Comparison of ENCODE assay signal across 17 cellular contexts in the genomic region with DNA sequence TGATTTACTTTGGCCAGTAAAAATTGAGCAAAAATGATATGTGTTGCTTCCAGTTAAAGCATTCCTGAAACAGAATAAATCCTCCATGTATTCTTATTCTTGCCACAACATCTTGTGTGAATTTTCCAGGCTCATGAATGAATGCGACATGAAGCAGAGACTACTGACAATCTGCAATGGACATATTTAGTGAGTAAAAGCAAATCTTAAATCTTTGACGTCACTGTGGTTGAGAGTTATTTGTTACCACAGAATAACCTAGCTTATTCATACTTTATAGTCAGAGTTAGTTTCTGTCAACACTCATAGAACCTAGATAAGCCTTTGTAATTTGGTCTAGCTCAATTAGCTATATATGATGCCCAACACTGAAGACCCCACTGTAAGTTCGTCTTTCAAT.
DNase-seq lines count a peak whose midpoint lies in the region; ATAC-seq, FAIRE-seq and TF ChIP-seq lines count a peak whose summit lies in the region.
"Had no signal": no experiment of that assay in that cellular context is flagged by ENCODE, and none has a peak within 500 bp of the region (broad histone marks: within the 10 kb centered on the region; RNA-seq: fewer than 3 reads in every experiment).

No MANE protein-coding gene starts in this region.

- no TSS peak for BruUV-seq in HepG2 (replicated peaks; lab: Mats Ljungman, UMichigan)

- no peak for TF ChIP-seq RAD21 in HepG2 (CRISPR knock-in tag; IDR thresholded peaks at IDR 0.05)

- no peaks in the 10 kb centered on the region for H3K9me3 ChIP-seq in HepG2 (ENCODE audit: low read length)
- H3K9me3 ChIP-seq in right lobe of liver = no peaks in the 10 kb centered on the region
- H3K9me3 ChIP-seq: BLaER1 treated with 17β-estradiol and CSF1 and Interleukin-3, amounts not matched to agents 10 nM and 100 nM had no signal

- no peaks in the 10 kb centered on the region for H3K4me1 Mint-ChIP-seq in activated T-helper 17 cell treated with anti-CD3 and anti-CD28 coated beads, Interleukin-2, amount 50 U/mL, for 72 hours
- H3K4me1 Mint-ChIP-seq in immature natural killer cell = no peaks in the 10 kb centered on the region
- H3K4me1 Mint-ChIP-seq: CD4-positive, CD25-positive, alpha-beta regulatory T cell; H9 had no signal

- H3K4me3 Mint-ChIP-seq in activated T-helper 17 cell treated with anti-CD3 and anti-CD28 coated beads, Interleukin-2, amount 50 U/mL, for 72 hours = no peak overlapping the region
- H3K4me3 Mint-ChIP-seq in immature natural killer cell = no peak overlapping the region
- H3K4me3 Mint-ChIP-seq: CD4-positive, CD25-positive, alpha-beta regulatory T cell; H9 had no signal

- no peak overlapping the region for H3K27ac ChIP-seq in HepG2 (ENCODE audit: extremely low read length, insufficient read depth, low read length)
- no peak overlapping the region for H3K27ac ChIP-seq in right lobe of liver
- H3K27ac ChIP-seq in brain microvascular endothelial cell = no peak overlapping the region
- H3K27ac ChIP-seq: 22Rv1; BLaER1 treated with 17β-estradiol and CSF1 and Interleukin-3, amounts not matched to agents 10 nM and 100 nM had no signal

- POLR2A ChIA-PET in HepG2 (lab: Yijun Ruan, JAX) = no interaction called here

- H3K27ac Mint-ChIP-seq in activated T-helper 17 cell treated with anti-CD3 and anti-CD28 coated beads, Interleukin-2, amount 50 U/mL, for 72 hours = no peak overlapping the region
- H3K27ac Mint-ChIP-seq in immature natural killer cell = no peak overlapping the region
- H3K27ac Mint-ChIP-seq: CD4-positive, CD25-positive, alpha-beta regulatory T cell had no signal

- peaks cover 13% of the 10 kb centered on the region for H3K9me3 Mint-ChIP-seq in activated T-helper 17 cell treated with anti-CD3 and anti-CD28 coated beads, Interleukin-2, amount 50 U/mL, for 72 hours
- H3K9me3 Mint-ChIP-seq in immature natural killer cell = peaks cover 0 to 23% (median 13%) of the 10 kb centered on the region in 6 donors
- H3K9me3 Mint-ChIP-seq: H9 had no signal

- intact Hi-C loops in HepG2 (cut with micrococcal nuclease; ENCODE audit: unreplicated experiment) = no loop called here
- intact Hi-C loops in right lobe of liver (cut with DNase I) = no loop called here

- CTCF ChIA-PET in HepG2 (lab: Yijun Ruan, JAX; ENCODE audit: low intra/inter-chr PET ratio, low total read pairs) = no interaction called here

- H3K4me1 ChIP-seq in HepG2 (ENCODE audit: insufficient read depth, low read length) (no peaks in the 10 kb centered on the region), right lobe of liver (no peaks in the 10 kb centered on the region)
- H3K4me1 ChIP-seq: BLaER1 treated with 17β-estradiol and CSF1 and Interleukin-3, amounts not matched to agents 10 nM and 100 nM had no signal

- H4K20me1 ChIP-seq in HepG2 (ENCODE audit: insufficient read depth, low read length) = no peaks in the 10 kb centered on the region
- H4K20me1 ChIP-seq: BLaER1 treated with 17β-estradiol and CSF1 and Interleukin-3, amounts not matched to agents 10 nM and 100 nM had no signal

- H3K27me3 ChIP-seq in HepG2 (ENCODE audit: control insufficient read depth in 1 of 2, insufficient read depth in 2 of 2, low read length in 2 of 2) (no peaks in the 10 kb centered on the region), right lobe of liver (no peaks in the 10 kb centered on the region), brain microvascular endothelial cell (replicated peaks) (no peaks in the 10 kb centered on the region)
- H3K27me3 ChIP-seq: BLaER1 treated with 17β-estradiol and CSF1 and Interleukin-3, amounts not matched to agents 10 nM and 100 nM had no signal

- in situ Hi-C loops in HepG2 (cut with HindIII; ENCODE audit: extremely low pct_ligation_motif_present, low pct_unique_long_range_greater_than_20kb) = no loop called here
- in situ Hi-C loops in brain microvascular endothelial cell (cut with HindIII; ENCODE audit: low pct_ligation_motif_present, low sequenced_read_pairs) = no loop called here

- no peaks in the 10 kb centered on the region for H3K27me3 Mint-ChIP-seq in activated T-helper 17 cell treated with anti-CD3 and anti-CD28 coated beads, Interleukin-2, amount 50 U/mL, for 72 hours
- peaks cover 0 to 3% (median 2%) of the 10 kb centered on the region in 3 donors for H3K27me3 Mint-ChIP-seq in immature natural killer cell (ENCODE audit: low read depth in 3 of 3)
- H3K27me3 Mint-ChIP-seq: CD4-positive, CD25-positive, alpha-beta regulatory T cell had no signal

- H3K79me2 ChIP-seq in HepG2 (ENCODE audit: insufficient read depth, low read length) = no peaks in the 10 kb centered on the region

- FAIRE-seq in HepG2 (lab: Jason Lieb, UNC) = no peak
- FAIRE-seq: GM12891 had no signal

- TF ChIP-seq POLR2A in HepG2 (IDR thresholded peaks at IDR 0.05; ENCODE audit: insufficient read depth in 1 of 2, low read depth in 2 of 2, low read length in 2 of 2) (no peak), right lobe of liver (IDR thresholded peaks at IDR 0.05) (no peak)

- no peak overlapping the region for H2AFZ ChIP-seq in HepG2 (ENCODE audit: low read length)

- no peak overlapping the region for H3K4me3 ChIP-seq in HepG2 (replicated peaks in 1 of 3; ENCODE audit: insufficient read depth in 1 of 3, low read depth in 2 of 3, low read length in 3 of 3)
- no peak overlapping the region for H3K4me3 ChIP-seq in right lobe of liver
- H3K4me3 ChIP-seq in fibroblast of pulmonary artery (replicated peaks; ENCODE audit: low read depth, low read length) = no peak overlapping the region
- H3K4me3 ChIP-seq in brain microvascular endothelial cell (ENCODE audit: low read depth, low read length) = no peak overlapping the region
- H3K4me3 ChIP-seq: BLaER1 treated with 17β-estradiol and CSF1 and Interleukin-3, amounts not matched to agents 10 nM and 100 nM had no signal

- WGBS in HepG2 (ENCODE audit: low lambda C conversion rate) = 1% methylated on average over 3 of the region's 3 CpGs
- WGBS in right lobe of liver (ENCODE audit: insufficient coverage, low coverage, low lambda C conversion rate, missing lambda C conversion rate) = 58% methylated on average over 3 of the region's 3 CpGs

- DNase-seq in HepG2 (ENCODE audit: low spot score) = no peak
- no peak for DNase-seq in right lobe of liver
- DNase-seq in amniotic epithelial cell (ENCODE audit: low read depth) = peak; percentile 81
- DNase-seq in fibroblast of pulmonary artery (ENCODE audit: low read depth) = peak; percentile 23
- DNase-seq in immature natural killer cell = no peak
- no peak for DNase-seq in brain microvascular endothelial cell
- DNase-seq: Calu3; CD4-positive, CD25-positive, alpha-beta regulatory T cell; DMS 273 treated with DMSO at 0.1 percent for 48 hours; DMS79; EL; GOT3; H9 had no signal

- TF ChIP-seq CTCF in HepG2 (CRISPR knock-in tag; IDR thresholded peaks at IDR 0.05) (no peak), right lobe of liver (IDR thresholded peaks at IDR 0.05) (no peak), fibroblast of pulmonary artery (IDR thresholded peaks at IDR 0.05; ENCODE audit: low read length, missing control alignments) (no peak), brain microvascular endothelial cell (IDR thresholded peaks at IDR 0.05; ENCODE audit: low read depth, low read length, missing control alignments) (no peak)

- no peak overlapping the region for H3K9ac ChIP-seq in HepG2 (ENCODE audit: insufficient read depth, low read depth, low read length)
- H3K9ac ChIP-seq: BLaER1 treated with 17β-estradiol and CSF1 and Interleukin-3, amounts not matched to agents 10 nM and 100 nM had no signal

- H3K36me3 Mint-ChIP-seq in activated T-helper 17 cell treated with anti-CD3 and anti-CD28 coated beads, Interleukin-2, amount 50 U/mL, for 72 hours (ENCODE audit: low read depth) = no peaks in the 10 kb centered on the region
- no peaks in the 10 kb centered on the region for H3K36me3 Mint-ChIP-seq in immature natural killer cell
- H3K36me3 Mint-ChIP-seq: CD4-positive, CD25-positive, alpha-beta regulatory T cell had no signal

- TF ChIP-seq EP300 in HepG2 (IDR thresholded peaks at IDR 0.05; ENCODE audit: low read depth in 2 of 2, low read length in 2 of 2) (no peak), HepG2 (CRISPR knock-in tag; IDR thresholded peaks at IDR 0.05; ENCODE audit: borderline replicate concordance) (no peak)

- no peaks in the 10 kb centered on the region for H3K36me3 ChIP-seq in HepG2 (replicated peaks in 1 of 2; ENCODE audit: control insufficient read depth in 1 of 2, insufficient read depth in 2 of 2, low read length in 2 of 2)
- H3K36me3 ChIP-seq in right lobe of liver = no peaks in the 10 kb centered on the region
- H3K36me3 ChIP-seq in brain microvascular endothelial cell (replicated peaks) = no peaks in the 10 kb centered on the region
- H3K36me3 ChIP-seq: BLaER1 treated with 17β-estradiol and CSF1 and Interleukin-3, amounts not matched to agents 10 nM and 100 nM had no signal

- ATAC-seq in HepG2 (no peak), right lobe of liver (no peak)
- no peak for ATAC-seq in activated T-helper 17 cell treated with anti-CD3 and anti-CD28 coated beads, Interleukin-2, amount 50 U/mL, for 72 hours (replicated peaks)

- no peak overlapping the region for H3K4me2 ChIP-seq in HepG2 (ENCODE audit: low read depth, low read length)
- H3K4me2 ChIP-seq: BLaER1 treated with 17β-estradiol and CSF1 and Interleukin-3, amounts not matched to agents 10 nM and 100 nM had no signal

TF ChIP-seq in HepG2, 621 proteins besides CTCF, POLR2A, EP300 and RAD21:
- TF ChIP-seq, protein P1, sequence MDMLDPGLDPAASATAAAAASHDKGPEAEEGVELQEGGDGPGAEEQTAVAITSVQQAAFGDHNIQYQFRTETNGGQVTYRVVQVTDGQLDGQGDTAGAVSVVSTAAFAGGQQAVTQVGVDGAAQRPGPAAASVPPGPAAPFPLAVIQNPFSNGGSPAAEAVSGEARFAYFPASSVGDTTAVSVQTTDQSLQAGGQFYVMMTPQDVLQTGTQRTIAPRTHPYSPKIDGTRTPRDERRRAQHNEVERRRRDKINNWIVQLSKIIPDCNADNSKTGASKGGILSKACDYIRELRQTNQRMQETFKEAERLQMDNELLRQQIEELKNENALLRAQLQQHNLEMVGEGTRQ (IDR thresholded peaks at IDR 0.05; ENCODE audit: low read depth, low read length) = no peak
- TF ChIP-seq, protein P1 (CRISPR knock-in tag; IDR thresholded peaks at IDR 0.05; ENCODE audit: borderline replicate concordance) = no peak
- TF ChIP-seq CREB1 (IDR thresholded peaks at IDR 0.05) (peak; percentile 52), CREB1 (CRISPR knock-in tag; IDR thresholded peaks at IDR 0.05) (no peak)
TF ChIP-seq in HepG2: peak in this region for 1.

Comparison
In these comparisons a context has a peak if more than half of its experiments do, and no peak if none do; other contexts are left out.
1. DNase-seq: peak in amniotic epithelial cell (single experiment) and fibroblast of pulmonary artery (single experiment); none in HepG2 (single experiment), right lobe of liver (0 of 3), immature natural killer cell (0 of 3) and brain microvascular endothelial cell (single experiment).